ENCODE assay signal across 1 cellular context in genomic region chr15:63915888-63916731, GRCh38.
TF ChIP-seq lines count a peak whose summit lies in the region.

No MANE protein-coding gene starts in this region.

TF ChIP-seq in SK-N-SH, 30 proteins besides CTCF, POLR2A, EP300 and RAD21 (continued from another document):
- no peak for TF ChIP-seq REST (IDR thresholded peaks at IDR 0.05; ENCODE audit: low read depth, low read length)
